ENCODE assay signal across 25 cellular contexts in genomic region chr3:117400303-117400702, GRCh38.
DNase-seq lines count a peak whose midpoint lies in the region; ATAC-seq and TF ChIP-seq lines count a peak whose summit lies in the region.
"Had no signal": no experiment of that assay in that cellular context is flagged by ENCODE, and none has a peak within 500 bp of the region (broad histone marks: within the 10 kb centered on the region; RNA-seq: fewer than 3 reads in every experiment).

No MANE protein-coding gene starts in this region.

- H3K27me3 Mint-ChIP-seq in neural progenitor cell (ENCODE audit: insufficient read depth, low read depth), result peaks cover 4% of the 10 kb centered on the region
- H3K27me3 Mint-ChIP-seq: activated B cell treated with CpG ODN at 0.5 μM for 24 hours; activated CD8-positive, alpha-beta T cell treated with anti-CD3 and anti-CD28 coated beads for 36 hours; IgD-negative memory B cell; naive B cell had no signal

- in situ Hi-C loops in IMR-90 (cut with MboI; ENCODE audit: low sequenced_read_pairs), result loop anchor here (25.0 kb wide), 1 partner anchor 587 kb away; no protein-coding TSS in a partner anchor

- H3K36me3 Mint-ChIP-seq in neural progenitor cell, result no peaks in the 10 kb centered on the region
- H3K36me3 Mint-ChIP-seq: CD14-positive monocyte; naive B cell; stimulated activated effector memory CD8-positive, alpha-beta T cell treated with anti-CD3 and anti-CD28 coated beads, Interleukin-12 subunit alpha, Interleukin-12 subunit beta, amount 100 ng/mL, for 72 hours had no signal

- 57 to 100% methylated on average over 2 to 6 of the region's 7 CpGs for WGBS in IMR-90 (ENCODE audit: extremely low coverage in 2 of 2, insufficient read length in 1 of 2), 2 experiments

- BruUV-seq in IMR-90 (replicated peaks; lab: Mats Ljungman, UMichigan), result no TSS peak

- no peak for TF ChIP-seq RAD21 in IMR-90 (IDR thresholded peaks at IDR 0.05; ENCODE audit: low read length)

- H3K4me1 ChIP-seq in IMR-90 (ENCODE audit: control insufficient read depth, insufficient read depth, low read length) (peaks cover 3% of the 10 kb centered on the region; the same call in 1 of the 2 replicates), neural progenitor cell (peaks cover 61% of the 10 kb centered on the region), MM.1S (ENCODE audit: low read length) (no peaks in the 10 kb centered on the region)

- no peak overlapping the region for H4K91ac ChIP-seq in IMR-90 (ENCODE audit: insufficient read depth, low read depth, low read length)

- no peak overlapping the region for H3K56ac ChIP-seq in IMR-90 (ENCODE audit: extremely low read depth, insufficient read depth, low read length)

- no peak overlapping the region for H3K23ac ChIP-seq in IMR-90 (ENCODE audit: low read depth, low read length)

- H3K4ac ChIP-seq in IMR-90 (ENCODE audit: low read depth, low read length), result no peak overlapping the region

- H3K4me3 ChIP-seq in IMR-90 (ENCODE audit: insufficient read depth, low read depth, low read length), result no peak overlapping the region
- peak overlapping the region in 38 of 59 donors; percentile 10 to 60 (median 36) for H3K4me3 ChIP-seq in dorsolateral prefrontal cortex
- peak overlapping the region; percentile 24 for H3K4me3 ChIP-seq in neural progenitor cell
- no peak overlapping the region for H3K4me3 ChIP-seq in MM.1S (ENCODE audit: low read length)
- H3K4me3 ChIP-seq: cardiac muscle cell, thoracic aorta had no signal

- intact Hi-C loops in IMR-90 (cut with micrococcal nuclease) (no loop called here), dorsolateral prefrontal cortex (cut with DNase I) (no loop called here)

- POLR2A ChIA-PET in IMR-90 (lab: Charles Lee; ENCODE audit: unreplicated experiment), result no interaction called here

- H4K20me1 ChIP-seq in IMR-90 (ENCODE audit: insufficient read depth, low read length) (no peaks in the 10 kb centered on the region), neural progenitor cell (ENCODE audit: low read depth) (peaks cover 4% of the 10 kb centered on the region), MM.1S (ENCODE audit: insufficient read depth, low read length) (no peaks in the 10 kb centered on the region)

- TF ChIP-seq POLR2A in IMR-90 (IDR thresholded peaks at IDR 0.05; ENCODE audit: low read depth, low read length), result no peak

- peaks cover 48% of the 10 kb centered on the region for H3F3A ChIP-seq in neural progenitor cell (ENCODE audit: low read depth)
- H3F3A ChIP-seq in MM.1S (ENCODE audit: insufficient read depth, low read length), result no peaks in the 10 kb centered on the region

- H3K27ac ChIP-seq in IMR-90 (ENCODE audit: insufficient read depth, low read length), result no peak overlapping the region
- H3K27ac ChIP-seq in dorsolateral prefrontal cortex, result peak overlapping the region in 56 of 59 donors; percentile 13 to 93 (median 88)
- H3K27ac ChIP-seq in neural progenitor cell, result peak overlapping the region; percentile 84
- no peak overlapping the region for H3K27ac ChIP-seq in MM.1S (ENCODE audit: low read length)
- H3K27ac ChIP-seq: cardiac muscle cell, thoracic aorta had no signal

- H3K79me1 ChIP-seq in IMR-90 (ENCODE audit: low read depth in 1 of 2, low read length in 2 of 2), result no peaks in the 10 kb centered on the region

- no peak overlapping the region for H3K4me2 ChIP-seq in IMR-90 (ENCODE audit: low read depth, low read length)
- peak overlapping the region; percentile 72 for H3K4me2 ChIP-seq in neural progenitor cell
- H3K4me2 ChIP-seq in MM.1S (ENCODE audit: low read depth, low read length), result no peak overlapping the region

- H3K18ac ChIP-seq in IMR-90 (ENCODE audit: low read depth, low read length), result no peak overlapping the region

- dilution Hi-C loops in IMR-90 (cut with HindIII; ENCODE audit: low sequenced_read_pairs, unreplicated experiment), result no loop called here

- no peak overlapping the region for H4K5ac ChIP-seq in IMR-90 (ENCODE audit: low read depth, low read length)

- no peak overlapping the region for H2AK5ac ChIP-seq in IMR-90 (ENCODE audit: low read depth, low read length)

- no peak overlapping the region for H2AFZ ChIP-seq in IMR-90 (replicated peaks; ENCODE audit: low read length, poor library complexity)
- no peak overlapping the region for H2AFZ ChIP-seq in neural progenitor cell (replicated peaks)
- no peak overlapping the region for H2AFZ ChIP-seq in MM.1S (ENCODE audit: low read length)

- H3K4me1 Mint-ChIP-seq in neural progenitor cell, result peaks cover 49% of the 10 kb centered on the region
- H3K4me1 Mint-ChIP-seq: activated B cell treated with CpG ODN at 0.5 μM for 24 hours; IgD-negative memory B cell; naive B cell; stimulated activated effector memory CD8-positive, alpha-beta T cell treated with anti-CD3 and anti-CD28 coated beads, Interleukin-12 subunit alpha, Interleukin-12 subunit beta, amount 100 ng/mL, for 72 hours had no signal

- TF ChIP-seq CTCF in IMR-90 (conservative IDR thresholded peaks at IDR 0.05; ENCODE audit: low read depth, low read length) (no peak), dorsolateral prefrontal cortex (IDR thresholded peaks at IDR 0.05 in 54 of 56, conservative IDR thresholded peaks at IDR 0.05 in 2 of 56; ENCODE audit: low read depth in 1 of 56, partially characterized antibody in 56 of 56) (no peak), neural progenitor cell (IDR thresholded peaks at IDR 0.05) (no peak), MM.1S (IDR thresholded peaks at IDR 0.05; ENCODE audit: low read length) (no peak)

- no peak overlapping the region for H2BK5ac ChIP-seq in IMR-90 (ENCODE audit: low read depth, low read length, poor library complexity, severe bottlenecking)

- no peaks in the 10 kb centered on the region for H3K9me1 ChIP-seq in IMR-90 (ENCODE audit: insufficient read depth, low read length)

- H2BK20ac ChIP-seq in IMR-90 (ENCODE audit: low read depth, low read length), result no peak overlapping the region

- CTCF ChIA-PET in IMR-90 (lab: Yijun Ruan, JAX), result no interaction called here

- H3K9ac ChIP-seq in IMR-90 (ENCODE audit: low read depth, low read length) (no peak overlapping the region), neural progenitor cell (no peak overlapping the region), MM.1S (ENCODE audit: low read length) (no peak overlapping the region)
- H3K9ac ChIP-seq: SK-N-SH had no signal

- H3K9me2 ChIP-seq in MM.1S (replicated peaks; ENCODE audit: insufficient read depth, low read length), result no peaks in the 10 kb centered on the region
- H3K9me2 ChIP-seq: SK-N-SH had no signal

- no peak overlapping the region for H3K14ac ChIP-seq in IMR-90 (replicated peaks; ENCODE audit: low read depth, low read length)

- peak overlapping the region; percentile 27 for H3K27ac Mint-ChIP-seq in neural progenitor cell
- H3K27ac Mint-ChIP-seq: activated B cell treated with CpG ODN at 0.5 μM for 24 hours; activated CD8-positive, alpha-beta T cell treated with anti-CD3 and anti-CD28 coated beads for 36 hours; CD14-positive monocyte; IgD-negative memory B cell; stimulated activated effector memory CD8-positive, alpha-beta T cell treated with anti-CD3 and anti-CD28 coated beads, Interleukin-12 subunit alpha, Interleukin-12 subunit beta, amount 100 ng/mL, for 72 hours; T-helper 2 cell treated with Interferon-gamma antibody and Interleukin-4, amounts not matched to agents 5 μg/mL and 100 μg/mL, for 36 hours had no signal

- H3K4me3 Mint-ChIP-seq in neural progenitor cell, result peak overlapping the region; percentile 30
- H3K4me3 Mint-ChIP-seq: activated B cell treated with CpG ODN at 0.5 μM for 24 hours; activated CD8-positive, alpha-beta T cell treated with anti-CD3 and anti-CD28 coated beads for 36 hours; CD14-positive monocyte; IgD-negative memory B cell; naive B cell; stimulated activated effector memory CD8-positive, alpha-beta T cell treated with anti-CD3 and anti-CD28 coated beads, Interleukin-12 subunit alpha, Interleukin-12 subunit beta, amount 100 ng/mL, for 72 hours; T-helper 2 cell treated with Interferon-gamma antibody and Interleukin-4, amounts not matched to agents 5 μg/mL and 100 μg/mL, for 36 hours had no signal

- H2BK120ac ChIP-seq in IMR-90 (ENCODE audit: low read depth, low read length), result no peak overlapping the region

- no peak overlapping the region for H2BK15ac ChIP-seq in IMR-90 (ENCODE audit: low read depth, low read length)

- H3K36me3 ChIP-seq in IMR-90 (ENCODE audit: control insufficient read depth, insufficient read depth, low read length), result no peaks in the 10 kb centered on the region
- H3K36me3 ChIP-seq in neural progenitor cell, result no peaks in the 10 kb centered on the region
- H3K36me3 ChIP-seq in MM.1S (replicated peaks; ENCODE audit: insufficient read depth, low read length), result no peaks in the 10 kb centered on the region
- H3K36me3 ChIP-seq: cardiac muscle cell, MG63, thoracic aorta had no signal

- H4K8ac ChIP-seq in IMR-90 (ENCODE audit: low read depth in 2 of 2, low read length in 2 of 2), result no peak overlapping the region

- H2AK9ac ChIP-seq in IMR-90 (replicated peaks; ENCODE audit: low read depth, low read length, poor library complexity), result no peak overlapping the region

- H3K27me3 ChIP-seq in IMR-90 (ENCODE audit: control insufficient read depth, insufficient read depth, low read length), result no peaks in the 10 kb centered on the region
- H3K27me3 ChIP-seq in dorsolateral prefrontal cortex, result no peaks in the 10 kb centered on the region
- no peaks in the 10 kb centered on the region for H3K27me3 ChIP-seq in neural progenitor cell
- no peaks in the 10 kb centered on the region for H3K27me3 ChIP-seq in MM.1S (replicated peaks; ENCODE audit: insufficient read depth, low read length)
- H3K27me3 ChIP-seq: cardiac muscle cell, MG63 had no signal

- DNase-seq in COLO668 (lab: John Stamatoyannopoulos, UW; ENCODE audit: unreplicated experiment) (peak; percentile 0), IMR-90 (no peak), dorsolateral prefrontal cortex (no peak), neural progenitor cell (ENCODE audit: low spot score) (peak; percentile 12), RPMI8226 (no peak), MM.1S (no peak)
- DNase-seq: activated B cell treated with CpG ODN at 0.5 μM for 24 hours; activated CD8-positive, alpha-beta T cell treated with anti-CD3 and anti-CD28 coated beads for 36 hours; activated gamma-delta T cell treated with Interleukin-2 at 50 U/mL for 16 hours; erythroblast; foreskin melanocyte; left cardiac atrium; mesendoderm; MG63; naive B cell; SK-N-SH had no signal

- no peaks in the 10 kb centered on the region for H3K9me3 Mint-ChIP-seq in neural progenitor cell
- H3K9me3 Mint-ChIP-seq: activated B cell treated with CpG ODN at 0.5 μM for 24 hours; activated CD8-positive, alpha-beta T cell treated with anti-CD3 and anti-CD28 coated beads for 36 hours; CD14-positive monocyte; naive B cell; T-helper 2 cell treated with Interferon-gamma antibody and Interleukin-4, amounts not matched to agents 5 μg/mL and 100 μg/mL, for 36 hours had no signal

- H3K9me3 ChIP-seq in IMR-90 (ENCODE audit: control insufficient read depth, insufficient read depth, low read length), result no peaks in the 10 kb centered on the region
- no peaks in the 10 kb centered on the region for H3K9me3 ChIP-seq in neural progenitor cell (ENCODE audit: low read depth)
- H3K9me3 ChIP-seq in MM.1S (replicated peaks; ENCODE audit: insufficient read depth, low read length), result no peaks in the 10 kb centered on the region
- H3K9me3 ChIP-seq: MG63, SK-N-SH, thoracic aorta had no signal

- H3K79me2 ChIP-seq in neural progenitor cell (ENCODE audit: low read depth), result no peaks in the 10 kb centered on the region
- no peaks in the 10 kb centered on the region for H3K79me2 ChIP-seq in MM.1S (ENCODE audit: low read length)

- ATAC-seq in IMR-90 (ENCODE audit: low read depth), result no peak
- no peak for ATAC-seq in HG03108 (IDR thresholded peaks at IDR 0.05; ENCODE audit: unreplicated experiment)
- ATAC-seq in GM21367 (IDR thresholded peaks at IDR 0.05; ENCODE audit: unreplicated experiment), result no peak
- ATAC-seq: activated CD8-positive, alpha-beta T cell treated with anti-CD3 and anti-CD28 coated beads for 36 hours; HCT116; left cardiac atrium; stimulated activated effector memory CD8-positive, alpha-beta T cell treated with anti-CD3 and anti-CD28 coated beads, Interleukin-12 subunit alpha, Interleukin-12 subunit beta, amount 100 ng/mL, for 72 hours had no signal

Comparison
In these comparisons a context has a peak if more than half of its experiments do, and no peak if none do; other contexts are left out.
1. DNase-seq: peak in COLO668 (single experiment) and neural progenitor cell (single experiment); none in IMR-90 (single experiment), dorsolateral prefrontal cortex (0 of 10), RPMI8226 (single experiment) and MM.1S (single experiment).
2. H3K27ac ChIP-seq: peak in dorsolateral prefrontal cortex (56 of 59) and neural progenitor cell (single experiment); none in IMR-90 (single experiment) and MM.1S (single experiment).
3. H3K4me3 ChIP-seq: peak in dorsolateral prefrontal cortex (38 of 59) and neural progenitor cell (single experiment); none in IMR-90 (single experiment) and MM.1S (single experiment).